22 cellular contexts compared by ENCODE assay signal in genomic region chr2:138622606-138623005, GRCh38.
DNase-seq lines count a peak whose midpoint lies in the region; ATAC-seq, FAIRE-seq and TF ChIP-seq lines count a peak whose summit lies in the region.
"Had no signal": no experiment of that assay in that cellular context is flagged by ENCODE, and none has a peak within 500 bp of the region (broad histone marks: within the 10 kb centered on the region; RNA-seq: fewer than 3 reads in every experiment).

No MANE protein-coding gene starts in this region.

- H3K27me3 ChIP-seq in GM12878 (replicated peaks in 1 of 2; ENCODE audit: control insufficient read depth in 2 of 2, insufficient read depth in 2 of 2, low read length in 1 of 2), result no peaks in the 10 kb centered on the region
- H3K27me3 ChIP-seq in CD8-positive, alpha-beta memory T cell (ENCODE audit: insufficient read depth, low read length, poor library complexity, severe bottlenecking), result no peaks in the 10 kb centered on the region
- peaks cover 0 to 2% of the 10 kb centered on the region in 2 donors for H3K27me3 ChIP-seq in small intestine (ENCODE audit: control insufficient read depth in 2 of 2, insufficient read depth in 2 of 2, low read length in 2 of 2)
- H3K27me3 ChIP-seq: left lung, tibial nerve had no signal

- in situ Hi-C loops in GM12878 (cut with MboI), result no loop called here

- TF ChIP-seq CTCF in GM12878 (IDR thresholded peaks at IDR 0.05 in 2 of 3, conservative IDR thresholded peaks at IDR 0.05 in 1 of 3; ENCODE audit: control insufficient read depth in 2 of 3, extremely low read depth in 1 of 3, insufficient read depth in 1 of 3, low read depth in 3 of 3, low read length in 3 of 3), result no peak

- no peaks in the 10 kb centered on the region for H4K20me1 ChIP-seq in GM12878 (ENCODE audit: control insufficient read depth, insufficient read depth)

- no peaks in the 10 kb centered on the region for H3K36me3 ChIP-seq in GM12878 (ENCODE audit: control insufficient read depth in 2 of 2, insufficient read depth in 2 of 2, low read length in 1 of 2)
- H3K36me3 ChIP-seq in CD8-positive, alpha-beta memory T cell (ENCODE audit: insufficient read depth, low read length), result no peaks in the 10 kb centered on the region
- H3K36me3 ChIP-seq in small intestine (ENCODE audit: control insufficient read depth in 2 of 2, insufficient read depth in 2 of 2, low read length in 2 of 2), result no peaks in the 10 kb centered on the region
- H3K36me3 ChIP-seq: left lung, tibial nerve had no signal

- intact Hi-C loops in GM12878 (cut with micrococcal nuclease; ENCODE audit: unreplicated experiment), result no loop called here

- H3K9me3 ChIP-seq in GM12878 (replicated peaks; ENCODE audit: control insufficient read depth, insufficient read depth, low read length) (no peaks in the 10 kb centered on the region), small intestine (ENCODE audit: control insufficient read depth, low read depth) (no peaks in the 10 kb centered on the region)
- H3K9me3 ChIP-seq in CD8-positive, alpha-beta memory T cell (ENCODE audit: low read length), result no peaks in the 10 kb centered on the region
- H3K9me3 ChIP-seq: left lung, psoas muscle, tibial nerve had no signal

- H3K4me3 ChIP-seq in GM12878 (no peak overlapping the region), small intestine (ENCODE audit: low read depth in 1 of 2, low read length in 2 of 2) (no peak overlapping the region)
- no peak overlapping the region for H3K4me3 ChIP-seq in CD8-positive, alpha-beta memory T cell (ENCODE audit: low read length)
- H3K4me3 ChIP-seq: left lung, psoas muscle, tibial nerve had no signal

- no peaks in the 10 kb centered on the region for H3K36me3 Mint-ChIP-seq in CD8-positive, alpha-beta memory T cell
- no peaks in the 10 kb centered on the region for H3K36me3 Mint-ChIP-seq in activated CD4-positive, alpha-beta memory T cell treated with anti-CD3 and anti-CD28 coated beads, Interleukin-2, amount 10 ng/mL, durations not matched to agents 7 days and 5 days (ENCODE audit: low read depth)

- H3K27me3 Mint-ChIP-seq in CD8-positive, alpha-beta memory T cell, result peaks cover 4 to 25% of the 10 kb centered on the region in 2 donors
- peaks cover 5% of the 10 kb centered on the region for H3K27me3 Mint-ChIP-seq in activated CD4-positive, alpha-beta memory T cell treated with anti-CD3 and anti-CD28 coated beads, Interleukin-2, amount 10 ng/mL, durations not matched to agents 7 days and 5 days

- RAD21 ChIA-PET in GM12878 (lab: Charles Lee; ENCODE audit: unreplicated experiment), result interaction anchor here (1.1 to 1.3 kb wide), 2 partner anchors 136 to 148 kb away, joined by 3 read pairs; no protein-coding TSS in a partner anchor

- H3K4me3 Mint-ChIP-seq in CD8-positive, alpha-beta memory T cell, result no peak overlapping the region
- no peak overlapping the region for H3K4me3 Mint-ChIP-seq in activated CD4-positive, alpha-beta memory T cell treated with anti-CD3 and anti-CD28 coated beads, Interleukin-2, amount 10 ng/mL, durations not matched to agents 7 days and 5 days
- H3K4me3 Mint-ChIP-seq: activated CD8-positive, alpha-beta T cell treated with anti-CD3 and anti-CD28 coated beads for 36 hours; B cell; dendritic cell treated with granulocyte-macrophage colony-stimulating factor and Interleukin-4, amounts not matched to agents 40 ng/mL and 50 ng/mL, for 4 days; neural crest cell; stimulated activated naive CD8-positive, alpha-beta T cell treated with anti-CD3 and anti-CD28 coated beads, Interleukin-15, Interleukin-2, amounts not matched to agents 100 ng/mL and 50 ng/mL, for 24 hours had no signal

- no peaks in the 10 kb centered on the region for H3K4me1 ChIP-seq in GM12878 (ENCODE audit: control insufficient read depth, insufficient read depth, low read length)
- H3K4me1 ChIP-seq in CD8-positive, alpha-beta memory T cell (ENCODE audit: insufficient read depth, low read length), result no peaks in the 10 kb centered on the region
- H3K4me1 ChIP-seq in small intestine (ENCODE audit: control insufficient read depth in 2 of 2, insufficient read depth in 1 of 2, low read depth in 1 of 2, low read length in 1 of 2), result no peaks in the 10 kb centered on the region
- H3K4me1 ChIP-seq: left lung, psoas muscle, tibial nerve had no signal

- no peaks in the 10 kb centered on the region for H3K79me2 ChIP-seq in GM12878 (ENCODE audit: control insufficient read depth, insufficient read depth, low read length)

- no peak overlapping the region for H3K27ac Mint-ChIP-seq in CD8-positive, alpha-beta memory T cell
- no peak overlapping the region for H3K27ac Mint-ChIP-seq in activated CD4-positive, alpha-beta memory T cell treated with anti-CD3 and anti-CD28 coated beads, Interleukin-2, amount 10 ng/mL, durations not matched to agents 7 days and 5 days
- H3K27ac Mint-ChIP-seq: activated CD8-positive, alpha-beta T cell treated with anti-CD3 and anti-CD28 coated beads for 36 hours; B cell; dendritic cell treated with granulocyte-macrophage colony-stimulating factor and Interleukin-4, amounts not matched to agents 40 ng/mL and 50 ng/mL, for 4 days; stimulated activated naive CD8-positive, alpha-beta T cell treated with anti-CD3 and anti-CD28 coated beads, Interleukin-15, Interleukin-2, amounts not matched to agents 100 ng/mL and 50 ng/mL, for 24 hours had no signal

- TF ChIP-seq POLR2A in GM12878 (IDR thresholded peaks at IDR 0.05; ENCODE audit: low read depth, low read length), result no peak

- CTCF ChIA-PET in GM12878 (lab: Yijun Ruan, JAX), result interaction anchor here (1.3 to 2.2 kb wide), 2 partner anchors 10 to 146 kb away, joined by 3 to 5 read pairs; no protein-coding TSS in a partner anchor
- CTCF ChIA-PET in CD8-positive, alpha-beta memory T cell (lab: Charles Lee), result no interaction called here
- CTCF ChIA-PET in activated CD4-positive, alpha-beta memory T cell treated with anti-CD3 and anti-CD28 coated beads, Interleukin-2, amount 10 ng/mL, durations not matched to agents 7 days and 5 days (lab: Charles Lee), result no interaction called here

- no peak overlapping the region for H2AFZ ChIP-seq in GM12878 (ENCODE audit: control insufficient read depth, low read depth, low read length)

- ATAC-seq in GM12878, result peak; percentile 49
- ATAC-seq: activated CD8-positive, alpha-beta T cell treated with anti-CD3 and anti-CD28 coated beads for 36 hours; left lung; psoas muscle had no signal

- no TSS peak for BruUV-seq in GM12878 (replicated peaks; lab: Mats Ljungman, UMichigan)

- H3K27ac ChIP-seq in GM12878 (ENCODE audit: control insufficient read depth, insufficient read depth) (no peak overlapping the region), small intestine (ENCODE audit: low read depth in 1 of 2, low read length in 1 of 2) (no peak overlapping the region)
- H3K27ac ChIP-seq in CD8-positive, alpha-beta memory T cell (ENCODE audit: low read depth, low read length), result no peak overlapping the region
- H3K27ac ChIP-seq: 22Rv1, left lung, psoas muscle, tibial nerve had no signal

- POLR2A ChIA-PET in GM12878 (lab: Charles Lee), result no interaction called here
- POLR2A ChIA-PET in CD8-positive, alpha-beta memory T cell (lab: Charles Lee), result no interaction called here
- POLR2A ChIA-PET in activated CD4-positive, alpha-beta memory T cell treated with anti-CD3 and anti-CD28 coated beads, Interleukin-2, amount 10 ng/mL, durations not matched to agents 7 days and 5 days (lab: Charles Lee), result no interaction called here

- 5% methylated on average over 3 of the region's 3 CpGs for WGBS in GM12878 (ENCODE audit: insufficient coverage, insufficient replicate concordance, low lambda C conversion rate, missing lambda C conversion rate)
- 47 to 76% (median 66%) methylated on average over 3 of the region's 3 CpGs for WGBS in small intestine, 3 donors

- TF ChIP-seq EP300 in GM12878 (IDR thresholded peaks at IDR 0.05; ENCODE audit: borderline replicate concordance in 1 of 2, control insufficient read depth in 1 of 2, low read depth in 2 of 2, low read length in 2 of 2), result no peak

- H3K4me2 ChIP-seq in GM12878 (ENCODE audit: control insufficient read depth, insufficient read depth), result no peak overlapping the region

- TF ChIP-seq RAD21 in GM12878 (IDR thresholded peaks at IDR 0.05; ENCODE audit: insufficient read depth, low read depth, low read length), result no peak

- no peaks in the 10 kb centered on the region for H3K9me3 Mint-ChIP-seq in CD8-positive, alpha-beta memory T cell
- H3K9me3 Mint-ChIP-seq in activated CD4-positive, alpha-beta memory T cell treated with anti-CD3 and anti-CD28 coated beads, Interleukin-2, amount 10 ng/mL, durations not matched to agents 7 days and 5 days, result no peaks in the 10 kb centered on the region
- H3K9me3 Mint-ChIP-seq: activated CD8-positive, alpha-beta T cell treated with anti-CD3 and anti-CD28 coated beads for 36 hours; dendritic cell treated with granulocyte-macrophage colony-stimulating factor and Interleukin-4, amounts not matched to agents 40 ng/mL and 50 ng/mL, for 4 days; neural crest cell had no signal

- SMC1A ChIA-PET in GM12878 (lab: Charles Lee; ENCODE audit: uncharacterized antibody, unreplicated experiment), result interaction anchor here (0.7 to 1.2 kb wide), 5 partner anchors 100 to 923 kb away, joined by 3 read pairs; no protein-coding TSS in a partner anchor

- H3K4me1 Mint-ChIP-seq in CD8-positive, alpha-beta memory T cell, result no peaks in the 10 kb centered on the region
- H3K4me1 Mint-ChIP-seq in activated CD4-positive, alpha-beta memory T cell treated with anti-CD3 and anti-CD28 coated beads, Interleukin-2, amount 10 ng/mL, durations not matched to agents 7 days and 5 days, result no peaks in the 10 kb centered on the region
- H3K4me1 Mint-ChIP-seq: B cell had no signal

- DNase-seq in SIG-M5 treated with dmso at 0.1 percent for 504 hours (lab: John Stamatoyannopoulos, UW; ENCODE audit: unreplicated experiment), result peak; percentile 23
- no peak for DNase-seq in SIG-M5 (lab: John Stamatoyannopoulos, UW)
- DNase-seq in NOMO-1 (lab: John Stamatoyannopoulos, UW; ENCODE audit: unreplicated experiment in 2 of 2), result peak; percentile 51 to 73
- no peak for DNase-seq in GM12878 (ENCODE audit: low read depth, low spot score)
- DNase-seq in CD8-positive, alpha-beta memory T cell, result no peak
- no peak for DNase-seq in NCI-H187 treated with DMSO at 0.1 percent for 48 hours (lab: John Stamatoyannopoulos, UW)
- DNase-seq in small intestine, result no peak
- DNase-seq in activated CD4-positive, alpha-beta memory T cell treated with anti-CD3 and anti-CD28 coated beads, Interleukin-2, amount 10 ng/mL, durations not matched to agents 7 days and 5 days, result no peak
- DNase-seq: activated CD4-positive, CD25-positive, alpha-beta regulatory T cell; activated CD8-positive, alpha-beta T cell treated with anti-CD3 and anti-CD28 coated beads for 36 hours; activated naive CD4-positive, alpha-beta T cell treated with Interleukin-2 at 50 U/mL for 16 hours; activated T-cell treated with anti-CD3 and anti-CD28 coated beads, Interleukin-2, amount 50 U/mL, for 1 hour; COR-L47; left lung; psoas muscle; stimulated activated CD4-positive, alpha-beta T cell treated with anti-CD3 and anti-CD28 coated beads, Interleukin-2, amount 100 ng/mL, for 24 hours had no signal

- FAIRE-seq in GM12878 (lab: Jason Lieb, UNC) (peak; percentile 47), small intestine (lab: Jason Lieb, UNC) (no peak)

- no peak overlapping the region for H3K9ac ChIP-seq in GM12878 (ENCODE audit: control insufficient read depth, insufficient read depth, low read length)

TF ChIP-seq in GM12878, 131 proteins besides CTCF, POLR2A, EP300 and RAD21 (continues in another document):
- TF ChIP-seq NFXL1 (IDR thresholded peaks at IDR 0.05; ENCODE audit: borderline replicate concordance), result no peak

Comparison
In these comparisons a context has a peak if more than half of its experiments do, and no peak if none do; other contexts are left out.
1. DNase-seq: peak in SIG-M5 treated with dmso at 0.1 percent for 504 hours (single experiment) and NOMO-1 (2 of 2); none in SIG-M5 (single experiment), GM12878 (single experiment), CD8-positive, alpha-beta memory T cell (0 of 5), NCI-H187 treated with DMSO at 0.1 percent for 48 hours (single experiment), small intestine (single experiment) and activated CD4-positive, alpha-beta memory T cell treated with anti-CD3 and anti-CD28 coated beads, Interleukin-2, amount 10 ng/mL, durations not matched to agents 7 days and 5 days (single experiment).